Comparison of ENCODE assay signal across 10 cellular contexts in the genomic region with DNA sequence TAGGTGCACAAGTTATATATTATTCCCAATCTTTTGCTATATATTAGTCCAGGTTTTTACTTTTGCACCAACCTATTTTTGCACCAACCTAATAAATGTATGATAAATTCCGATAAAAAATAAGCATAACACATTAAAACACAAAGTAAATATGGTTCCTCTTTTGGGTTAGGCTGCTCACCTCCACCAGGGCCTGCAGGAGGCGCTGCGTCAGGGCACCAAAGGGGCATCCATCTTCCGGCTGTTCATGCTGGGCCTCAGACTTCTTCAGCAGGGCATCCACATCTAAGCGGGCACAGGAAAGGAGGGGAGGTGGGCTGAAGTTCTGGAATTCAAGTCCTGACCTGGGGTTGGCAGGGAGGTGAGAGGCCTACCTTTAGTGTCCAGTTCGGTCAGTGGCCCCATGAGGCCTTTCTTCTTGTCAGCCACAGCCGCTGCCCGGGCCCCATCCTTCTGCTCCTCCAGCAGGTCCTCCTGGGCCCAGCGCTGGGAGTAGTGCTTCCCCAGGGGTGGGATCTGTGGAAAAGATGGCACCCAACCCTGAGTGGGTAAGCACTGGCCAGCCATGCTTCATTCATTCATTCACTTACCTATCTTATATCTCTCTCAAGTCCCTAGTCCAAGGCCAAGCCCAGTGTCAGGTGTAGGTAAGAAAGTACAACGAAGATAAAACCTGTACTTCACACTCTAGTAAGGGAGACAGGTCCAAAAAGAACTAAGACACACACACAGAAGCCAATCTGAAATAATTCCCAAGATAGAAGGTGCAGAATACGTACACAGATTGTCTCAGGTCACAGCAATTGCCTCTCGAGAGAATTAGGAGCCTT. TPM values are rescaled to one million over a fixed set of nuclear protein-coding genes. Genes with fewer than 3 reads are reported as not detected.
A peak's percentile ranks its signal among the peaks of the same experiment; 100 is the strongest.
DNase-seq lines count a peak whose midpoint lies in the region; ATAC-seq, FAIRE-seq and TF ChIP-seq lines count a peak whose summit lies in the region.
"Had no signal": no experiment of that assay in that cellular context is flagged by ENCODE, and none has a peak within 500 bp of the region (broad histone marks: within the 10 kb centered on the region; RNA-seq: fewer than 3 reads in every experiment).

No MANE protein-coding gene starts in this region.

- no peak overlapping the region for H3K4me2 ChIP-seq in fibroblast of lung (ENCODE audit: extremely low read depth, insufficient read depth, low read length)

- no peaks in the 10 kb centered on the region for H3K27me3 Mint-ChIP-seq in T-cell
- H3K27me3 Mint-ChIP-seq: IgD-negative memory B cell had no signal

- H3K36me3 ChIP-seq in fibroblast of lung (ENCODE audit: control insufficient read depth, insufficient read depth, low read length), result peaks cover 27% of the 10 kb centered on the region

- peaks cover 6% of the 10 kb centered on the region for H3K79me2 ChIP-seq in fibroblast of lung (ENCODE audit: control insufficient read depth, insufficient read depth, low read length)

- no peak overlapping the region for H3K9ac ChIP-seq in fibroblast of lung (ENCODE audit: insufficient read depth, low read length)

- no peak overlapping the region for H3K27ac ChIP-seq in fibroblast of lung (ENCODE audit: insufficient read depth, low read length)

- no peak overlapping the region for H3K4me3 Mint-ChIP-seq in T-cell

- H4K20me1 ChIP-seq in fibroblast of lung (ENCODE audit: control insufficient read depth, extremely low read depth, insufficient read depth, low read length), result no peaks in the 10 kb centered on the region

- intact Hi-C loops in sciatic nerve (cut with DNase I), result no loop called here

- TF ChIP-seq CTCF in AG04449 (IDR thresholded peaks at IDR 0.05; ENCODE audit: insufficient read depth, low read length, missing control alignments), result peak; percentile 34
- peak; percentile 32 for TF ChIP-seq CTCF in GM10248 (IDR thresholded peaks at IDR 0.05; ENCODE audit: control extremely low read depth, extremely low read depth, low read depth, missing control alignments)
- TF ChIP-seq CTCF in fibroblast of lung (conservative IDR thresholded peaks at IDR 0.05 in 1 of 2, IDR thresholded peaks at IDR 0.05 in 1 of 2; ENCODE audit: low read depth in 1 of 2, low read length in 2 of 2), result peak; percentile 33 to 52

- ATAC-seq in T-cell (replicated peaks in 1 of 4), result no peak
- ATAC-seq in sciatic nerve, result no peak
- no peak for ATAC-seq in HG02870 (IDR thresholded peaks at IDR 0.05; ENCODE audit: unreplicated experiment)

- H3K36me3 Mint-ChIP-seq in T-cell, result peaks cover 51% of the 10 kb centered on the region

- H3K4me1 Mint-ChIP-seq in T-cell, result peaks cover 46 to 50% (median 48%) of the 10 kb centered on the region in 3 donors

- CTCF ChIA-PET in AG04449 (lab: Yijun Ruan, JAX) (interaction anchor here (1.4 kb wide), 1 partner anchor 71 kb away, joined by 3 read pairs; no protein-coding TSS in a partner anchor), GM10248 (lab: Yijun Ruan, JAX) (interaction anchor here (1.2 kb wide), 1 partner anchor 145 kb away, joined by 3 read pairs; no protein-coding TSS in a partner anchor), T-cell (lab: Charles Lee) (no interaction called here)

- peak overlapping the region; percentile 39 to 65 for H3K27ac Mint-ChIP-seq in T-cell

- POLR2A ChIA-PET in AG04449 (lab: Yijun Ruan, JAX) (no interaction called here), GM10248 (lab: Yijun Ruan, JAX) (no interaction called here), T-cell (lab: Charles Lee) (interaction anchor here in 1 of 2 donors (0.7 kb wide), 1 partner anchor 22 kb away, joined by 3 read pairs; no protein-coding TSS in a partner anchor)

- H2AFZ ChIP-seq in fibroblast of lung (ENCODE audit: low read length), result no peak overlapping the region

- FAIRE-seq in RCC 7860 (lab: Jason Lieb, UNC), result no peak

- no peak for DNase-seq in AG04449 (ENCODE audit: low read depth, low spot score)
- DNase-seq in GM10248 (ENCODE audit: extremely low spot score), result no peak
- no peak for DNase-seq in T-cell
- DNase-seq in fibroblast of lung (ENCODE audit: low read depth in 2 of 2), result no peak
- no peak for DNase-seq in sciatic nerve (ENCODE audit: low spot score)
- DNase-seq in RCC 7860 (ENCODE audit: low spot score), result no peak
- DNase-seq in germinal center (ENCODE audit: low spot score), result no peak

- no peaks in the 10 kb centered on the region for H3K9me3 ChIP-seq in fibroblast of lung (ENCODE audit: control insufficient read depth, insufficient read depth, low read depth, low read length)

- no peaks in the 10 kb centered on the region for H3K4me1 ChIP-seq in fibroblast of lung (ENCODE audit: control insufficient read depth, extremely low read depth, insufficient read depth, low read length)

- H3K4me3 ChIP-seq in AG04449 (ENCODE audit: low read depth, low read length), result no peak overlapping the region
- H3K4me3 ChIP-seq in fibroblast of lung (replicated peaks in 1 of 4; ENCODE audit: control extremely low read depth in 1 of 4, insufficient read depth in 1 of 4, low read depth in 3 of 4, low read length in 4 of 4), result no peak overlapping the region
- H3K4me3 ChIP-seq: lung had no signal

- no peaks in the 10 kb centered on the region for H3K27me3 ChIP-seq in fibroblast of lung (ENCODE audit: control insufficient read depth, insufficient read depth, low read length)

- H3K9me3 Mint-ChIP-seq in T-cell, result no peaks in the 10 kb centered on the region
- H3K9me3 Mint-ChIP-seq: IgD-negative memory B cell had no signal

RNA-seq across cellular contexts. Expression of gene TADA3, which starts 5.2 kb away (rescaled TPM):
- total RNA-seq in T-cell (10 to 100 TPM; 29.1 to 46.5 (median 41.1) TPM), fibroblast of lung (69.3 and 87.9 TPM in 2 replicates), sciatic nerve (43.1 TPM)
- 51.2 and 64.5 TPM in 2 replicates for polyA plus RNA-seq in fibroblast of lung
- polyA plus RNA-seq in fibroblast of lung (2012), result 68.9 and 87.6 TPM in 2 replicates
- polyA minus RNA-seq in fibroblast of lung (ENCODE audit: low replicate concordance), result 96.1 and 125 TPM in 2 replicates

RNA-seq across cellular contexts. Expression of gene ARPC4, which starts 5.8 kb away (rescaled TPM):
- total RNA-seq in T-cell, result 100 to 1,000 TPM; 144 to 160 (median 147) TPM
- total RNA-seq in fibroblast of lung, result 167 and 174 TPM in 2 replicates
- 307 and 350 TPM in 2 replicates for polyA plus RNA-seq in fibroblast of lung
- 188 and 212 TPM in 2 replicates for polyA plus RNA-seq in fibroblast of lung (2012)
- polyA minus RNA-seq in fibroblast of lung (ENCODE audit: low replicate concordance), result 55.8 and 72.2 TPM in 2 replicates
- 117 TPM for total RNA-seq in sciatic nerve

RNA-seq across cellular contexts. Expression of gene CAMK1, which starts 17.3 kb away (rescaled TPM):
- total RNA-seq in T-cell, result 1 to 10 TPM; 1.1 to 1.7 (median 1.3) TPM
- total RNA-seq in fibroblast of lung, result 55.2 and 64.2 TPM in 2 replicates
- polyA plus RNA-seq in fibroblast of lung, result 27.7 and 37.0 TPM in 2 replicates
- 37.0 and 60.0 TPM in 2 replicates for polyA plus RNA-seq in fibroblast of lung (2012)
- polyA minus RNA-seq in fibroblast of lung (ENCODE audit: low replicate concordance), result 26.4 and 48.8 TPM in 2 replicates
- total RNA-seq in sciatic nerve, result 26.9 TPM

RNA-seq across cellular contexts. Expression of gene TTLL3, which starts 23.0 kb away (rescaled TPM):
- total RNA-seq in T-cell (10 to 100 TPM; 59.8 to 94.9 (median 67.4) TPM), fibroblast of lung (10.0 and 14.9 TPM in 2 replicates), sciatic nerve (113 TPM)
- polyA plus RNA-seq in fibroblast of lung, result 11.3 and 16.1 TPM in 2 replicates
- 8.0 and 11.6 TPM in 2 replicates for polyA plus RNA-seq in fibroblast of lung (2012)
- 15.7 and 39.9 TPM in 2 replicates for polyA minus RNA-seq in fibroblast of lung (ENCODE audit: low replicate concordance)

RNA-seq across cellular contexts. Expression of gene OGG1, which starts 37.3 kb away (rescaled TPM):
- 10 to 100 TPM; 18.3 to 41.3 (median 38.1) TPM for total RNA-seq in T-cell
- 23.6 and 24.4 TPM in 2 replicates for total RNA-seq in fibroblast of lung
- polyA plus RNA-seq in fibroblast of lung, result 20.1 and 22.2 TPM in 2 replicates
- polyA plus RNA-seq in fibroblast of lung (2012), result 20.5 and 22.7 TPM in 2 replicates
- polyA minus RNA-seq in fibroblast of lung (ENCODE audit: low replicate concordance), result 57.1 and 85.8 TPM in 2 replicates
- total RNA-seq in sciatic nerve, result 31.2 TPM

Comparison
In these comparisons a context has a peak if more than half of its experiments do, and no peak if none do; other contexts are left out.
1. RNA of gene CAMK1, which starts 17.3 kb away (total RNA-seq): 55.2 to 64.2 TPM in fibroblast of lung and 26.9 TPM in sciatic nerve (single experiment); 1.1 to 1.7 TPM in T-cell; every median in the first group is over 10 times any median in the second.
2. CTCF ChIA-PET loops: an anchor here in AG04449 (1.4 kb wide) and GM10248 (1.2 kb wide); none called in T-cell.
3. Peak in every context shown above with its lines, with median percentiles within 50 percentile points of each other: CTCF ChIP-seq.